Comparison of ENCODE assay signal across 25 cellular contexts in genomic region chr4:178296669-178297068, GRCh38.
A peak's percentile ranks its signal among the peaks of the same experiment; 100 is the strongest.
DNase-seq lines count a peak whose midpoint lies in the region; ATAC-seq, FAIRE-seq and TF ChIP-seq lines count a peak whose summit lies in the region.
"Had no signal": no experiment of that assay in that cellular context is flagged by ENCODE, and none has a peak within 500 bp of the region (broad histone marks: within the 10 kb centered on the region; RNA-seq: fewer than 3 reads in every experiment).

No MANE protein-coding gene starts in this region.

- H3K79me2 ChIP-seq in MM.1S (ENCODE audit: low read length) (no peaks in the 10 kb centered on the region), mesendoderm (ENCODE audit: control insufficient read depth, insufficient read depth, low read length) (no peaks in the 10 kb centered on the region)

- FAIRE-seq in small intestine (lab: Jason Lieb, UNC), result no peak
- FAIRE-seq: A549 had no signal

- H3K36me3 ChIP-seq in MM.1S (replicated peaks; ENCODE audit: insufficient read depth, low read length) (no peaks in the 10 kb centered on the region), endodermal cell (ENCODE audit: control insufficient read depth, insufficient read depth, low read length) (no peaks in the 10 kb centered on the region), mesendoderm (ENCODE audit: control insufficient read depth, insufficient read depth, low read length) (no peaks in the 10 kb centered on the region), small intestine (ENCODE audit: control insufficient read depth in 2 of 2, insufficient read depth in 2 of 2, low read length in 2 of 2) (no peaks in the 10 kb centered on the region)
- H3K36me3 ChIP-seq: BLaER1, HAP-1, upper lobe of left lung, WERI-Rb-1 had no signal

- no peak overlapping the region for H3K27ac ChIP-seq in MM.1S (ENCODE audit: low read length)
- no peak overlapping the region for H3K27ac ChIP-seq in endodermal cell (ENCODE audit: low read depth, low read length)
- no peak overlapping the region for H3K27ac ChIP-seq in mesendoderm (ENCODE audit: low read depth, low read length)
- no peak overlapping the region for H3K27ac ChIP-seq in small intestine (ENCODE audit: low read depth in 1 of 2, low read length in 1 of 2)
- H3K27ac ChIP-seq: A549, BLaER1, body of pancreas, upper lobe of left lung, WERI-Rb-1 had no signal

- no peaks in the 10 kb centered on the region for H3K9me3 Mint-ChIP-seq in endodermal cell

- TF ChIP-seq CTCF in MM.1S (IDR thresholded peaks at IDR 0.05; ENCODE audit: low read length), result 0 out of 2 replicates have a peak, but pooled peaks have one; percentile 14
- TF ChIP-seq CTCF in endodermal cell (conservative IDR thresholded peaks at IDR 0.05), result peak; percentile 68

- H3K9me3 ChIP-seq in MM.1S (replicated peaks; ENCODE audit: insufficient read depth, low read length), result no peaks in the 10 kb centered on the region
- H3K9me3 ChIP-seq in endodermal cell (ENCODE audit: control insufficient read depth, low read length), result no peaks in the 10 kb centered on the region
- H3K9me3 ChIP-seq in small intestine (ENCODE audit: control insufficient read depth, low read depth), result no peaks in the 10 kb centered on the region
- H3K9me3 ChIP-seq: A549, BLaER1, body of pancreas, HAP-1, upper lobe of left lung had no signal

- H3K79me1 ChIP-seq in mesendoderm (ENCODE audit: low read length), result no peaks in the 10 kb centered on the region

- H4K20me1 ChIP-seq in MM.1S (ENCODE audit: insufficient read depth, low read length), result no peaks in the 10 kb centered on the region
- H4K20me1 ChIP-seq: BLaER1 had no signal

- DNase-seq in NCI-H748 (lab: John Stamatoyannopoulos, UW; ENCODE audit: unreplicated experiment) (peak; percentile 3), NCI-H748 treated with DMSO at 0.1 percent for 48 hours (lab: John Stamatoyannopoulos, UW) (no peak), MM.1S (no peak), endodermal cell (peak; percentile 67), mesendoderm (peak; percentile 27), NCI-H446 treated with DMSO at 0.1 percent for 48 hours (lab: John Stamatoyannopoulos, UW) (no peak), small intestine (no peak)
- DNase-seq: activated CD4-positive, alpha-beta T cell treated with anti-CD3 and anti-CD28 coated beads, Interleukin-2, amount 50 U/mL, for 48 hours; activated effector memory CD4-positive, alpha-beta T cell treated with Interleukin-2 at 50 U/mL for 16 hours; body of pancreas; EL; left cardiac atrium; naive thymus-derived CD8-positive, alpha-beta T cell; NCI-H1105; NCI-H2081 treated with DMSO at 0.1 percent for 48 hours; NCI-H510A; right cardiac atrium; upper lobe of left lung; WERI-Rb-1 had no signal

- WGBS in endodermal cell (ENCODE audit: insufficient coverage in 1 of 2, insufficient read length in 1 of 2), 2 experiments, result 57 to 83% methylated on average over 1 of the region's 1 CpG
- WGBS in mesendoderm (ENCODE audit: extremely low coverage, insufficient coverage, low lambda C conversion rate), result no CpG with 5 or more reads among the region's 1 CpG
- 76 to 95% (median 83%) methylated on average over 1 of the region's 1 CpG for WGBS in small intestine, 3 donors

- H3K9me2 ChIP-seq in MM.1S (replicated peaks; ENCODE audit: insufficient read depth, low read length), result no peaks in the 10 kb centered on the region

- H3K23ac ChIP-seq in mesendoderm (ENCODE audit: low read length), result no peak overlapping the region

- H2AFZ ChIP-seq in MM.1S (ENCODE audit: low read length), result no peak overlapping the region

- no peak overlapping the region for H2AK5ac ChIP-seq in mesendoderm (ENCODE audit: low read length)

- H3K27me3 ChIP-seq in MM.1S (replicated peaks; ENCODE audit: insufficient read depth, low read length) (no peaks in the 10 kb centered on the region), endodermal cell (ENCODE audit: control insufficient read depth, insufficient read depth, low read length, poor library complexity, severe bottlenecking) (no peaks in the 10 kb centered on the region), mesendoderm (ENCODE audit: insufficient read depth, low read length, poor library complexity) (no peaks in the 10 kb centered on the region), small intestine (ENCODE audit: control insufficient read depth in 2 of 2, insufficient read depth in 2 of 2, low read length in 2 of 2) (no peaks in the 10 kb centered on the region)
- H3K27me3 ChIP-seq: BLaER1, body of pancreas, upper lobe of left lung had no signal

- H3K4ac ChIP-seq in mesendoderm (ENCODE audit: low read depth, low read length), result no peak overlapping the region

- H3F3A ChIP-seq in MM.1S (ENCODE audit: insufficient read depth, low read length), result no peaks in the 10 kb centered on the region

- H2BK15ac ChIP-seq in mesendoderm (replicated peaks; ENCODE audit: low read depth), result no peak overlapping the region

- no peaks in the 10 kb centered on the region for H3K4me1 Mint-ChIP-seq in endodermal cell
- H3K4me1 Mint-ChIP-seq: naive thymus-derived CD8-positive, alpha-beta T cell had no signal

- no peak overlapping the region for H4K8ac ChIP-seq in mesendoderm (ENCODE audit: low read depth, low read length)

- H4K5ac ChIP-seq in mesendoderm (ENCODE audit: low read length), result no peak overlapping the region

- no peak for ATAC-seq in HG02973 (IDR thresholded peaks at IDR 0.05; ENCODE audit: unreplicated experiment)
- ATAC-seq: A549; body of pancreas; naive thymus-derived CD8-positive, alpha-beta T cell; right cardiac atrium; SK-N-SH treated with all-trans-retinoic acid at 6 μM for 48 hours had no signal

- H3K36me3 Mint-ChIP-seq in endodermal cell (ENCODE audit: low read depth), result no peaks in the 10 kb centered on the region
- H3K36me3 Mint-ChIP-seq: naive thymus-derived CD8-positive, alpha-beta T cell had no signal

- no peak overlapping the region for H3K4me3 ChIP-seq in MM.1S (ENCODE audit: low read length)
- no peak overlapping the region for H3K4me3 ChIP-seq in endodermal cell (ENCODE audit: low read length)
- no peak overlapping the region for H3K4me3 ChIP-seq in mesendoderm (ENCODE audit: low read length)
- no peak overlapping the region for H3K4me3 ChIP-seq in small intestine (ENCODE audit: low read depth in 1 of 2, low read length in 2 of 2)
- H3K4me3 ChIP-seq: A549, BLaER1, body of pancreas, HAP-1, upper lobe of left lung had no signal

- H2BK5ac ChIP-seq in mesendoderm (ENCODE audit: low read length), result no peak overlapping the region

- H3K4me3 Mint-ChIP-seq in endodermal cell, result no peak overlapping the region
- H3K4me3 Mint-ChIP-seq: naive thymus-derived CD8-positive, alpha-beta T cell; T-helper 2 cell treated with Interferon-gamma antibody and Interleukin-4, amounts not matched to agents 5 μg/mL and 100 μg/mL, for 36 hours had no signal

- H3K27me3 Mint-ChIP-seq in endodermal cell (ENCODE audit: insufficient read depth), result no peaks in the 10 kb centered on the region
- H3K27me3 Mint-ChIP-seq: naive thymus-derived CD8-positive, alpha-beta T cell had no signal

- H3K4me2 ChIP-seq in MM.1S (ENCODE audit: low read depth, low read length) (no peak overlapping the region), mesendoderm (ENCODE audit: low read length) (no peak overlapping the region)
- H3K4me2 ChIP-seq: A549, BLaER1 had no signal

- H3K9ac ChIP-seq in MM.1S (ENCODE audit: low read length) (no peak overlapping the region), endodermal cell (ENCODE audit: extremely low read depth, low read length, poor library complexity, severe bottlenecking) (no peak overlapping the region), mesendoderm (ENCODE audit: low read length) (no peak overlapping the region)
- H3K9ac ChIP-seq: BLaER1 had no signal

- H2BK120ac ChIP-seq in mesendoderm (ENCODE audit: low read depth, low read length), result no peak overlapping the region

- no peak overlapping the region for H3K18ac ChIP-seq in mesendoderm (ENCODE audit: low read length)

- H3K56ac ChIP-seq in mesendoderm (ENCODE audit: low read length), result no peak overlapping the region

- H3K4me1 ChIP-seq in MM.1S (ENCODE audit: low read length) (no peaks in the 10 kb centered on the region), endodermal cell (ENCODE audit: control insufficient read depth, insufficient read depth, low read length) (no peaks in the 10 kb centered on the region), mesendoderm (ENCODE audit: control insufficient read depth, low read depth, low read length) (no peaks in the 10 kb centered on the region), small intestine (ENCODE audit: control insufficient read depth in 2 of 2, insufficient read depth in 1 of 2, low read depth in 1 of 2, low read length in 1 of 2) (no peaks in the 10 kb centered on the region)
- H3K4me1 ChIP-seq: A549, BLaER1, body of pancreas, HAP-1, upper lobe of left lung had no signal

- no peak overlapping the region for H3K27ac Mint-ChIP-seq in endodermal cell
- H3K27ac Mint-ChIP-seq: naive thymus-derived CD8-positive, alpha-beta T cell; T-helper 2 cell treated with Interferon-gamma antibody and Interleukin-4, amounts not matched to agents 5 μg/mL and 100 μg/mL, for 36 hours had no signal

Comparison
In these comparisons a context has a peak if more than half of its experiments do, and no peak if none do; other contexts are left out.
1. DNase-seq: peak in NCI-H748 (single experiment), endodermal cell (single experiment) and mesendoderm (single experiment); none in NCI-H748 treated with DMSO at 0.1 percent for 48 hours (single experiment), MM.1S (single experiment), NCI-H446 treated with DMSO at 0.1 percent for 48 hours (single experiment) and small intestine (single experiment).